In genomic region chr5:169424956-169425318, GRCh38 we compare ENCODE assay signal across 34 cellular contexts.
"Had no signal": no experiment of that assay in that cellular context is flagged by ENCODE, and none has a peak within 500 bp of the region (broad histone marks: within the 10 kb centered on the region; RNA-seq: fewer than 3 reads in every experiment).

No MANE protein-coding gene starts in this region.

- ATAC-seq: activated CD8-positive, alpha-beta T cell treated with anti-CD3 and anti-CD28 coated beads for 36 hours; activated T-helper 17 cell treated with anti-CD3 and anti-CD28 coated beads, Interleukin-2, amount 50 U/mL, for 72 hours had no signal

- H3K36me3 ChIP-seq: ascending aorta, cardiac muscle cell, MG63 had no signal

- H3K27me3 ChIP-seq: ascending aorta, cardiac muscle cell, MG63 had no signal

- DNase-seq: activated B cell treated with CpG ODN at 0.5 μM for 24 hours; activated CD4-positive, alpha-beta T cell treated with anti-CD3 and anti-CD28 coated beads for 4 hours; activated CD4-positive, CD25-positive, alpha-beta regulatory T cell treated with anti-CD3 and anti-CD28 coated beads, Interleukin-2, amount 50 U/mL, for 72 hours; activated CD8-positive, alpha-beta T cell treated with anti-CD3 and anti-CD28 coated beads for 36 hours; activated effector memory CD4-positive, alpha-beta T cell treated with anti-CD3 and anti-CD28 coated beads, Interleukin-2, amount 50 U/mL, for 16 hours; activated naive CD4-positive, alpha-beta T cell; activated naive CD4-positive, alpha-beta T cell treated with anti-CD3 and anti-CD28 coated beads, Interleukin-2, amount 50 U/mL, for 16 hours; activated naive CD8-positive, alpha-beta T cell treated with anti-CD3 and anti-CD28 coated beads for 36 hours; activated T-cell treated with anti-CD3 and anti-CD28 coated beads, Interleukin-2, amount 50 U/mL, for 1 hour; activated T-cell treated with anti-CD3 and anti-CD28 coated beads, Interleukin-2, amount 50 U/mL, for 72 hours; amygdala; Kasumi-1; KG1; MG63; NCI-H1048; NCI-H1105 treated with DMSO at 0.1 percent for 48 hours; NCI-H1436 treated with DMSO at 0.1 percent for 48 hours; NCI-H1694 treated with DMSO at 0.1 percent for 48 hours; NCI-H2029; NCI-H2107; NCI-H2171; NCI-H510A; NCI-H526; NCI-H748 treated with DMSO at 0.1 percent for 48 hours; NK-92 treated with Interleukin-12 subunit alpha and Interleukin-12 subunit beta, amount 100 ng/mL, for 24 hours; PC-9; Right ventricle myocardium superior; SW 1271; T-helper 1 cell; T-helper 2 cell; T-helper 9 cell had no signal

- H3K4me1 ChIP-seq: ascending aorta had no signal

- H3K4me3 ChIP-seq: ascending aorta, cardiac muscle cell, MG63, PC-9 had no signal

- H3K9me3 ChIP-seq: ascending aorta, MG63 had no signal
